ENCODE assay signal across 10 cellular contexts in genomic region chr17:2634361-2634960, GRCh38. TPM values are rescaled to one million over a fixed set of nuclear protein-coding genes. Genes with fewer than 3 reads are reported as not detected.
DNase-seq lines count a peak whose midpoint lies in the region; ATAC-seq, FAIRE-seq and TF ChIP-seq lines count a peak whose summit lies in the region.
"Had no signal": no experiment of that assay in that cellular context is flagged by ENCODE, and none has a peak within 500 bp of the region (broad histone marks: within the 10 kb centered on the region; RNA-seq: fewer than 3 reads in every experiment).

No MANE protein-coding gene starts in this region.

- H2BK15ac ChIP-seq in H9 (ENCODE audit: low read depth, low read length), result no peak overlapping the region

- no peak overlapping the region for H2BK12ac ChIP-seq in H9 (ENCODE audit: insufficient read length, low read depth, low read length)

- TF ChIP-seq CTCF in A549 (IDR thresholded peaks at IDR 0.05), result no peak
- no peak for TF ChIP-seq CTCF in H9 (conservative IDR thresholded peaks at IDR 0.05)
- TF ChIP-seq CTCF in VCaP (conservative IDR thresholded peaks at IDR 0.05), result no peak
- no peak for TF ChIP-seq CTCF in esophagus muscularis mucosa (IDR thresholded peaks at IDR 0.05)

- no peak overlapping the region for H4K5ac ChIP-seq in H9 (ENCODE audit: insufficient read length, low read depth, low read length)

- H4K20me1 ChIP-seq in H9 (ENCODE audit: control insufficient read depth, insufficient read depth, insufficient read length), result no peaks in the 10 kb centered on the region

- no peak overlapping the region for H4K8ac ChIP-seq in H9 (replicated peaks; ENCODE audit: insufficient read length, low read depth, low read length)

- TF ChIP-seq POLR2A in A549 (IDR thresholded peaks at IDR 0.05; ENCODE audit: low read length) (no peak), esophagus muscularis mucosa (IDR thresholded peaks at IDR 0.05; ENCODE audit: low read depth) (no peak)

- H3T11ph ChIP-seq in H9 (ENCODE audit: low read length), result no peak overlapping the region

- peaks cover 6% of the 10 kb centered on the region for H3K79me1 ChIP-seq in H9 (ENCODE audit: insufficient read depth, low read depth, low read length, poor library complexity, severe bottlenecking)

- no peak overlapping the region for H4K91ac ChIP-seq in H9 (ENCODE audit: insufficient read length, low read depth, low read length)

- H3K9me3 ChIP-seq in A549, result no peaks in the 10 kb centered on the region
- no peaks in the 10 kb centered on the region for H3K9me3 ChIP-seq in H9 (ENCODE audit: control insufficient read depth, low read depth, low read length)
- H3K9me3 ChIP-seq in esophagus muscularis mucosa, result no peaks in the 10 kb centered on the region

- TF ChIP-seq RAD21 in A549 (conservative IDR thresholded peaks at IDR 0.05 in 1 of 2, IDR thresholded peaks at IDR 0.05 in 1 of 2), result no peak

- peak overlapping the region in 2 of 3 experiments; percentile 73 to 88; a peak in 4 of 7 replicates for H3K27ac Mint-ChIP-seq in H9

- H3K27ac ChIP-seq in A549 (peak overlapping the region in 1 of 2 experiments; percentile 31; a peak in 2 of 6 replicates), H9 (ENCODE audit: insufficient read length, low read depth, low read length) (no peak overlapping the region), VCaP (peak overlapping the region; percentile 45; the same call in 1 of the 2 replicates), esophagus muscularis mucosa (replicated peaks in 1 of 4) (peak overlapping the region in 1 of 4 donors; percentile 18)

- POLR2A ChIA-PET in A549 (lab: Yijun Ruan, JAX), result no interaction called here

- H3K4me1 Mint-ChIP-seq in H9, result peaks cover 40% of the 10 kb centered on the region in 2 experiments

- intact Hi-C loops in esophagus muscularis mucosa (cut with DNase I), result no loop called here

- H2AK5ac ChIP-seq in H9 (ENCODE audit: insufficient read length, low read length), result no peak overlapping the region

- no peak overlapping the region for H3K4ac ChIP-seq in H9 (ENCODE audit: low read depth, low read length)

- no peaks in the 10 kb centered on the region for H3K27me3 Mint-ChIP-seq in H9 (ENCODE audit: low read depth)

- no peak overlapping the region for H3K4me3 ChIP-seq in A549
- no peak overlapping the region for H3K4me3 ChIP-seq in esophagus muscularis mucosa

- H2BK20ac ChIP-seq in H9 (ENCODE audit: low read depth, low read length, poor library complexity, severe bottlenecking), result no peak overlapping the region

- no peak overlapping the region for H3K23ac ChIP-seq in H9 (ENCODE audit: insufficient read length, low read depth, low read length)

- no peak for FAIRE-seq in A549 (lab: Jason Lieb, UNC)

- DNase-seq in A549 (ENCODE audit: low read depth in 1 of 2, low spot score in 1 of 2) (peak; percentile 56 to 68), H9 (peak; percentile 49), kidney glomerular epithelial cell (lab: John Stamatoyannopoulos, UW) (peak; percentile 60), cerebellum (ENCODE audit: low spot score) (no peak), esophagus muscularis mucosa (ENCODE audit: extremely low spot score) (no peak)
- DNase-seq: DND-41, T-helper 1 cell had no signal

- H2BK120ac ChIP-seq in H9 (ENCODE audit: low read depth, low read length, poor library complexity, severe bottlenecking), result no peak overlapping the region

- H2AFZ ChIP-seq in H9 (ENCODE audit: low read length), result no peak overlapping the region

- peak overlapping the region; percentile 45 for H3K4me2 ChIP-seq in A549
- no peak overlapping the region for H3K4me2 ChIP-seq in H9 (ENCODE audit: insufficient read depth, insufficient read length, low read length)

- H3K23me2 ChIP-seq in H9 (ENCODE audit: insufficient read length, low read depth, low read length, poor library complexity, severe bottlenecking), result no peaks in the 10 kb centered on the region

- H3K9me3 Mint-ChIP-seq in H9, result no peaks in the 10 kb centered on the region

- H3K36me3 Mint-ChIP-seq in H9 (ENCODE audit: insufficient read depth in 1 of 3, low read depth in 3 of 3), result peaks cover 3 to 22% (median 22%) of the 10 kb centered on the region in 3 experiments

- H3K27me3 ChIP-seq in H9 (ENCODE audit: insufficient read depth, low read length), result no peaks in the 10 kb centered on the region
- no peaks in the 10 kb centered on the region for H3K27me3 ChIP-seq in esophagus muscularis mucosa

- no peak overlapping the region for H3K4me3 Mint-ChIP-seq in H9

- H3K9ac ChIP-seq in H9 (ENCODE audit: extremely low read depth, insufficient read length, low read length), result no peak overlapping the region

- CTCF ChIA-PET in A549 (lab: Yijun Ruan, JAX), result interaction anchor here (0.8 to 1.5 kb wide), 6 partner anchors 8 to 49 kb away, joined by 3 to 5 read pairs (median 4); no protein-coding TSS in a partner anchor

- no peak for TF ChIP-seq EP300 in A549 (IDR thresholded peaks at IDR 0.05)
- no peak for TF ChIP-seq EP300 in esophagus muscularis mucosa (IDR thresholded peaks at IDR 0.05)

- H3K18ac ChIP-seq in H9 (ENCODE audit: insufficient read length, low read depth, low read length), result no peak overlapping the region

- 21% methylated on average over 9 of the region's 9 CpGs for WGBS in A549 (ENCODE audit: missing lambda C conversion rate)
- WGBS in H9 (ENCODE audit: extremely low coverage, insufficient read length, low lambda C conversion rate), result no CpG with 5 or more reads among the region's 9 CpGs
- WGBS in esophagus muscularis mucosa, result 72% methylated on average over 9 of the region's 9 CpGs

- H3K56ac ChIP-seq in H9 (ENCODE audit: insufficient read length, low read depth, low read length), result no peak overlapping the region

- ATAC-seq in A549 (peak; percentile 56 to 62; a peak in 5 of 6 replicates), HG02798 (IDR thresholded peaks at IDR 0.05; ENCODE audit: poor library complexity, unreplicated experiment) (no peak), HG03159 (IDR thresholded peaks at IDR 0.05; ENCODE audit: unreplicated experiment) (no peak)

- no peak overlapping the region for H2BK5ac ChIP-seq in H9 (ENCODE audit: insufficient read length, low read length)

- H3K36me3 ChIP-seq in esophagus muscularis mucosa, result peaks cover 11 to 15% (median 13%) of the 10 kb centered on the region in 4 donors

- peaks cover 24% of the 10 kb centered on the region; the same call in 1 of the 2 replicates for H3K79me2 ChIP-seq in H9 (ENCODE audit: insufficient read depth, low read length)

- H3K14ac ChIP-seq in H9 (ENCODE audit: insufficient read depth, low read length), result no peak overlapping the region

- H3K4me1 ChIP-seq in A549, result peaks cover 45% of the 10 kb centered on the region
- H3K4me1 ChIP-seq in H9 (ENCODE audit: insufficient read depth, low read length), result peaks cover 5% of the 10 kb centered on the region; the same call in 1 of the 2 replicates
- peaks cover 31 to 70% (median 65%) of the 10 kb centered on the region in 4 donors for H3K4me1 ChIP-seq in esophagus muscularis mucosa

TF ChIP-seq in A549, 52 proteins besides CTCF, POLR2A, EP300 and RAD21 (continues in another document):
- no peak for TF ChIP-seq USF2 (IDR thresholded peaks at IDR 0.05)
- no peak for TF ChIP-seq RNF2 (IDR thresholded peaks at IDR 0.05; ENCODE audit: borderline replicate concordance, low read depth)
- TF ChIP-seq JUNB (IDR thresholded peaks at IDR 0.05), result peak; percentile 33; the same call in 1 of the 2 replicates
- TF ChIP-seq CHD2 (IDR thresholded peaks at IDR 0.05; ENCODE audit: low read length, partially characterized antibody), result no peak
- no peak for TF ChIP-seq PHF8 (IDR thresholded peaks at IDR 0.05; ENCODE audit: borderline replicate concordance, low read depth)
- TF ChIP-seq REST (IDR thresholded peaks at IDR 0.05), result no peak
- TF ChIP-seq CEBPB (IDR thresholded peaks at IDR 0.05), result no peak

RNA-seq across cellular contexts. Expression of gene PAFAH1B1, which starts 41.0 kb away (rescaled TPM):
- polyA plus RNA-seq in A549 (2011; rRNA removed), result 197 and 204 TPM in 2 replicates
- 54.8 and 59.1 TPM in 2 replicates for polyA plus RNA-seq in A549 (2012; cell fraction: cytosol; rRNA removed)
- polyA plus RNA-seq in A549 (2012; cell fraction: nucleus; rRNA removed), result 30.9 and 49.5 TPM in 2 replicates
- polyA plus RNA-seq in A549 (2017; fragmentation: RNase III; extraction: RNeasy Plus Mini Kit Qiagen cat#74134 plus additional on column Dnase treatment), result 122 to 132 TPM (median 125 TPM) in 3 replicates
- polyA minus RNA-seq in A549 (2011; rRNA and poly(A)+ RNA removed), result 161 and 170 TPM in 2 replicates
- total RNA-seq in H9 (2021), result 130 and 134 TPM in 2 replicates
- total RNA-seq in cerebellum, result 302 TPM
- 100 to 1,000 TPM in 2 of 4 donors, 10 to 100 TPM in 2; 86.5 to 119 (median 102) TPM for total RNA-seq in esophagus muscularis mucosa

Comparison
In these comparisons a context has a peak if more than half of its experiments do, and no peak if none do; other contexts are left out.
1. ATAC-seq: peak in A549 (2 of 2); none in HG02798 (single experiment) and HG03159 (single experiment).
2. DNase-seq: peak in A549 (2 of 2), H9 (single experiment) and kidney glomerular epithelial cell (single experiment); none in cerebellum (single experiment) and esophagus muscularis mucosa (single experiment).